10 cellular contexts compared by ENCODE assay signal in the genomic region with DNA sequence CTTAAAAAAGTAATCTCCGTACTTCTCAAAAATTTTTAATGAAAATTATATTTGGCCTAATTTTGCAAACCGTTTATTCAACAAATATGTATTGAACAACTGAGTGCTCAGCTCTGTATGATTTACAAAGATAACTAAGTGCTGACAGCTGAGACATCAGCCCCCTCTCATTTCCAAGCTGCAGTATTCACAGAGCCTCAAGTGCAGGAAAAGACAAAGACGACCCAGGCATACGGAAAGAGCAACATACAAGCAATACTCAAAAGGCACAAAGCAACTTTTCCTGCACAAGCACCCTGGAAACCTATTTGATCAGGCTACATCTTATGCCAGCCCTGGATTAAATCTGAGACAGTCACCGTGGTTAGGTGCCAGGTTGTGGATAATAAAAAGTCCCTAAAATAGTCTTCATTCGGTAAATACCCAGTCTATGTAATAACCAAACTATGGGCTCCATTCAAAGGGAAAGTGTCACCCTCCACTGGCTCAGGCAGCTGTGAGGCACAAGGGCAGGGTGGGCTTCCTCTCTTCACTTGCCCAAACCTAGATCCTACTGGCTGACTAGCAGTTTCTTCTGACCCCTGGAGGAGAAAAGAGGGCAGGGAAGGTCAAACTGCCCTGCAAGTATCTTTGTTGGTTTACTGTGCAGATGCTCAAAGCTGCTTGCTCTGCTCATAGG.
DNase-seq lines count a peak whose midpoint lies in the region; ATAC-seq, FAIRE-seq and TF ChIP-seq lines count a peak whose summit lies in the region.
"Had no signal": no experiment of that assay in that cellular context is flagged by ENCODE, and none has a peak within 500 bp of the region (broad histone marks: within the 10 kb centered on the region; RNA-seq: fewer than 3 reads in every experiment).

No MANE protein-coding gene starts in this region.

- ATAC-seq in GM21360 (IDR thresholded peaks at IDR 0.05; ENCODE audit: unreplicated experiment) (peak; percentile 64), HG03342 (IDR thresholded peaks at IDR 0.05; ENCODE audit: unreplicated experiment) (peak; percentile 76)
- no peak for ATAC-seq in activated CD4-positive, alpha-beta T cell treated with anti-CD3 and anti-CD28 coated beads for 36 hours

- peaks cover 11% of the 10 kb centered on the region for H3K27me3 Mint-ChIP-seq in activated T-cell treated with anti-CD3 and anti-CD28 coated beads, Interleukin-2, amount 50 U/mL, for 24 hours
- no peaks in the 10 kb centered on the region for H3K27me3 Mint-ChIP-seq in activated CD4-positive, alpha-beta T cell treated with anti-CD3 and anti-CD28 coated beads for 36 hours

- intact Hi-C loops in activated CD4-positive, alpha-beta T cell treated with anti-CD3 and anti-CD28 coated beads for 36 hours (cut with DNase I, micrococcal nuclease) = no loop called here

- H3K4me3 ChIP-seq in GM12875 (ENCODE audit: low read depth, low read length) (no peak overlapping the region), keratinocyte (ENCODE audit: control insufficient read depth in 2 of 3, extremely low read depth in 1 of 3, insufficient read depth in 2 of 3, low read depth in 1 of 3, low read length in 3 of 3) (no peak overlapping the region), smooth muscle cell (no peak overlapping the region)

- no peaks in the 10 kb centered on the region for H3K4me1 Mint-ChIP-seq in activated T-cell treated with anti-CD3 and anti-CD28 coated beads, Interleukin-2, amount 50 U/mL, for 24 hours (ENCODE audit: low read depth)
- no peaks in the 10 kb centered on the region for H3K4me1 Mint-ChIP-seq in activated CD4-positive, alpha-beta T cell treated with anti-CD3 and anti-CD28 coated beads for 36 hours

- H3F3A ChIP-seq in smooth muscle cell (ENCODE audit: low read depth) = no peaks in the 10 kb centered on the region

- dilution Hi-C loops in keratinocyte (cut with MboI; ENCODE audit: extremely low pct_ligation_motif_present, low sequenced_read_pairs) = no loop called here

- POLR2A ChIA-PET in activated CD4-positive, alpha-beta T cell treated with anti-CD3 and anti-CD28 coated beads for 36 hours (lab: Charles Lee) = no interaction called here

- no peak overlapping the region for H3K27ac Mint-ChIP-seq in activated T-cell treated with anti-CD3 and anti-CD28 coated beads, Interleukin-2, amount 50 U/mL, for 24 hours
- H3K27ac Mint-ChIP-seq in activated CD4-positive, alpha-beta T cell treated with anti-CD3 and anti-CD28 coated beads for 36 hours = no peak overlapping the region

- H3K27me3 ChIP-seq in keratinocyte (ENCODE audit: control insufficient read depth, extremely low read depth, insufficient read depth, low read length) (no peaks in the 10 kb centered on the region), smooth muscle cell (ENCODE audit: low read depth) (no peaks in the 10 kb centered on the region)

- H3K4me2 ChIP-seq in keratinocyte (ENCODE audit: control insufficient read depth, extremely low read depth, insufficient read depth, low read depth, low read length) (peak overlapping the region; percentile 60), smooth muscle cell (no peak overlapping the region)

- 70% methylated on average over 6 of the region's 6 CpGs for WGBS in smooth muscle cell (ENCODE audit: low lambda C conversion rate)

- no peaks in the 10 kb centered on the region for H3K36me3 ChIP-seq in keratinocyte (ENCODE audit: control insufficient read depth in 2 of 2, extremely low read depth in 1 of 2, insufficient read depth in 2 of 2, low read length in 2 of 2)
- H3K36me3 ChIP-seq in smooth muscle cell (ENCODE audit: low read depth) = no peaks in the 10 kb centered on the region

- no peaks in the 10 kb centered on the region for H3K9me3 ChIP-seq in keratinocyte (ENCODE audit: control insufficient read depth, low read depth, low read length)
- H3K9me3 ChIP-seq in smooth muscle cell (replicated peaks; ENCODE audit: low read depth) = no peaks in the 10 kb centered on the region

- peaks cover 16% of the 10 kb centered on the region for H3K79me2 ChIP-seq in keratinocyte (ENCODE audit: control insufficient read depth, insufficient read depth, low read length)
- no peaks in the 10 kb centered on the region for H3K79me2 ChIP-seq in smooth muscle cell (ENCODE audit: low read depth)

- CTCF ChIA-PET in activated CD4-positive, alpha-beta T cell treated with anti-CD3 and anti-CD28 coated beads for 36 hours (lab: Charles Lee) = interaction anchor here (0.9 to 1.2 kb wide), 2 partner anchors 14 to 51 kb away, joined by 3 to 7 read pairs; no protein-coding TSS in a partner anchor

- H2AFZ ChIP-seq in keratinocyte (ENCODE audit: control insufficient read depth, low read length) (no peak overlapping the region), smooth muscle cell (ENCODE audit: low read depth) (no peak overlapping the region)

- DNase-seq in keratinocyte (ENCODE audit: low read depth, low spot score) (no peak), smooth muscle cell (lab: John Stamatoyannopoulos, UW; ENCODE audit: unreplicated experiment) (no peak), cerebellum (ENCODE audit: low spot score) (no peak)
- DNase-seq in activated T-cell treated with anti-CD3 and anti-CD28 coated beads, Interleukin-2, amount 50 U/mL, for 24 hours = no peak
- DNase-seq in activated CD4-positive, alpha-beta T cell treated with anti-CD3 and anti-CD28 coated beads for 36 hours = no peak
- DNase-seq: NCI-H187 had no signal

- H3K9ac ChIP-seq in keratinocyte (ENCODE audit: control insufficient read depth, extremely low read depth, insufficient read depth, low read length) (no peak overlapping the region), smooth muscle cell (ENCODE audit: low read depth) (no peak overlapping the region)

- no peak for FAIRE-seq in keratinocyte (lab: Jason Lieb, UNC)
- FAIRE-seq: G401.6 had no signal

- H3K9me3 Mint-ChIP-seq in activated T-cell treated with anti-CD3 and anti-CD28 coated beads, Interleukin-2, amount 50 U/mL, for 24 hours = no peaks in the 10 kb centered on the region
- H3K9me3 Mint-ChIP-seq in activated CD4-positive, alpha-beta T cell treated with anti-CD3 and anti-CD28 coated beads for 36 hours (ENCODE audit: low read depth) = no peaks in the 10 kb centered on the region

- no peak overlapping the region for H3K4me3 Mint-ChIP-seq in activated T-cell treated with anti-CD3 and anti-CD28 coated beads, Interleukin-2, amount 50 U/mL, for 24 hours
- H3K4me3 Mint-ChIP-seq in activated CD4-positive, alpha-beta T cell treated with anti-CD3 and anti-CD28 coated beads for 36 hours = no peak overlapping the region

- TF ChIP-seq CTCF in GM12875 (IDR thresholded peaks at IDR 0.05; ENCODE audit: borderline replicate concordance, insufficient read depth, low read depth, low read length) (0 out of 2 replicates have a peak, but pooled peaks have one; percentile 32), keratinocyte (optimal IDR thresholded peaks at IDR 0.05 in 1 of 3, IDR thresholded peaks at IDR 0.05 in 1 of 3, conservative IDR thresholded peaks at IDR 0.05 in 1 of 3; ENCODE audit: extremely low read depth in 1 of 3, insufficient read depth in 2 of 3, low read length in 3 of 3) (no peak), smooth muscle cell (IDR thresholded peaks at IDR 0.05; ENCODE audit: borderline replicate concordance, insufficient read depth, poor library complexity, severe bottlenecking) (no peak)

- H4K20me1 ChIP-seq in keratinocyte (ENCODE audit: control insufficient read depth, extremely low read depth, insufficient read depth, low read length) = peaks cover 5% of the 10 kb centered on the region
- H4K20me1 ChIP-seq in smooth muscle cell (ENCODE audit: low read depth) = peaks cover 10% of the 10 kb centered on the region

- H3K36me3 Mint-ChIP-seq in activated T-cell treated with anti-CD3 and anti-CD28 coated beads, Interleukin-2, amount 50 U/mL, for 24 hours (ENCODE audit: low read depth) = no peaks in the 10 kb centered on the region
- H3K36me3 Mint-ChIP-seq in activated CD4-positive, alpha-beta T cell treated with anti-CD3 and anti-CD28 coated beads for 36 hours (ENCODE audit: low read depth) = no peaks in the 10 kb centered on the region

- H3K4me1 ChIP-seq in keratinocyte (ENCODE audit: control insufficient read depth, extremely low read depth, insufficient read depth, low read length) = peaks cover 28% of the 10 kb centered on the region
- no peaks in the 10 kb centered on the region for H3K4me1 ChIP-seq in smooth muscle cell (ENCODE audit: low read depth)

- peaks cover 4% of the 10 kb centered on the region for H3K9me1 ChIP-seq in keratinocyte (ENCODE audit: control insufficient read depth, extremely low read depth, insufficient read depth, low read length)

- H3K27ac ChIP-seq in keratinocyte (ENCODE audit: control insufficient read depth, insufficient read depth, low read length) (no peak overlapping the region), smooth muscle cell (ENCODE audit: low read depth) (no peak overlapping the region)
